24 cellular contexts compared by ENCODE assay signal in the genomic region with DNA sequence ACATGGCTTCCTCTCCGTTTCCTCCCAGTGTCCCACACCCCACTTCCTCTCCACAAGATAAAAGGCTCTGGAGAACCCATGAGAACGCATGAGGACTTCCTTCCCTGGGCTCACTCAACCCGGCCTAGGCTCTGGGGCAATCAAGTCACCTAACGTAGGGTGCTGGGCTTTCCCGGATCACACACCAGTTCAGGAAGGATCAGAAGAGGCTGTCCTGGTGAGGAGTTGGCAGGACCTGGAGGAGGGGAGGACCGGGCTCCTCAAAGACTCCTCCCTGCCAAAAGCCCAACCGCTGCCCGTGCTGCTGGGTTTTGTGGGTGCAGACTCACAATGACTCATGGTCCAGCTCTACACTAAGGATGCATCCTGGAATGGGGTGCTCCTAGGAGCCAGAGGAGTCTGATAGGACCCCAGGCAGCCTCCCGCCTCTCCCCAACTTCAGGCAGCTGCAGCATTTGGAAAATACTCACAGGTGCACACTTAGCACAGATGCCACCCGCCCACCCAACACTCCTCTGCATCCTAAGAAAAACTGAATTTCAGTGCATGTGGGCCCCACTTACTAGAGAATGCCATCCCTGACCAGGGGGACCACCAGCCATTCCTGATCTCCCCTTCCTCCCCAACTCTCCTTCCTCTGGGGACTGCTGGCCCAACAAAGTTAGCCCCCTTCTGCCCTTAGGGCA. TPM values are rescaled to one million over a fixed set of nuclear protein-coding genes. Genes with fewer than 3 reads are reported as not detected.
A peak's percentile ranks its signal among the peaks of the same experiment; 100 is the strongest.
DNase-seq lines count a peak whose midpoint lies in the region; ATAC-seq and TF ChIP-seq lines count a peak whose summit lies in the region.
"Had no signal": no experiment of that assay in that cellular context is flagged by ENCODE, and none has a peak within 500 bp of the region (broad histone marks: within the 10 kb centered on the region; RNA-seq: fewer than 3 reads in every experiment).

No MANE protein-coding gene starts in this region.

- no peaks in the 10 kb centered on the region for H3K79me2 ChIP-seq in GM23248 (ENCODE audit: insufficient read depth)

- peak; percentile 26 for DNase-seq in SKM-1 treated with dmso at 0.1 percent for 144 hours (lab: John Stamatoyannopoulos, UW; ENCODE audit: unreplicated experiment)
- no peak for DNase-seq in SKM-1 (lab: John Stamatoyannopoulos, UW; ENCODE audit: unreplicated experiment)
- peak; percentile 34 for DNase-seq in GM23248
- DNase-seq in RKO (ENCODE audit: low spot score): peak; percentile 39
- peak; percentile 5 for DNase-seq in fibroblast of peridontal ligament (ENCODE audit: extremely low read depth)
- DNase-seq in endodermal cell: no peak
- DNase-seq: activated effector memory CD4-positive, alpha-beta T cell treated with anti-CD3 and anti-CD28 coated beads, Interleukin-2, amount 50 U/mL, for 16 hours; aorta; cortex of kidney; DMS53; lower lobe of right lung; naive B cell; NCI-H1694; NCI-H446 treated with DMSO at 0.1 percent for 48 hours; small intestine; trophoblast cell had no signal

- no peak overlapping the region for H3K27ac ChIP-seq in GM23248
- no peak overlapping the region for H3K27ac ChIP-seq in endodermal cell (ENCODE audit: low read depth, low read length)
- H3K27ac ChIP-seq: KMS-11, lower lobe of right lung, SJSA1, VCaP had no signal

- H3K9me3 ChIP-seq in GM23248 (ENCODE audit: low read depth) (no peaks in the 10 kb centered on the region), endodermal cell (ENCODE audit: control insufficient read depth, low read length) (no peaks in the 10 kb centered on the region)
- H3K9me3 ChIP-seq: lower lobe of right lung, SJSA1 had no signal

- no peak overlapping the region for H3K9ac ChIP-seq in GM23248
- H3K9ac ChIP-seq in endodermal cell (ENCODE audit: extremely low read depth, low read length, poor library complexity, severe bottlenecking): no peak overlapping the region
- H3K9ac ChIP-seq: KMS-11 had no signal

- no peaks in the 10 kb centered on the region for H3F3A ChIP-seq in GM23248 (ENCODE audit: insufficient read depth)

- H3K4me1 Mint-ChIP-seq in endodermal cell: peaks cover 12% of the 10 kb centered on the region

- H3K9me3 Mint-ChIP-seq in endodermal cell: no peaks in the 10 kb centered on the region

- no peaks in the 10 kb centered on the region for H3K9me2 ChIP-seq in GM23248 (ENCODE audit: insufficient read depth)

- no peak for TF ChIP-seq CTCF in endodermal cell (conservative IDR thresholded peaks at IDR 0.05)

- H3K36me3 ChIP-seq in GM23248 (ENCODE audit: low read depth) (no peaks in the 10 kb centered on the region), endodermal cell (ENCODE audit: control insufficient read depth, insufficient read depth, low read length) (no peaks in the 10 kb centered on the region)
- H3K36me3 ChIP-seq: lower lobe of right lung, SJSA1 had no signal

- H3K36me3 Mint-ChIP-seq in endodermal cell (ENCODE audit: low read depth): no peaks in the 10 kb centered on the region
- H3K36me3 Mint-ChIP-seq: CD4-positive, CD25-positive, alpha-beta regulatory T cell; naive B cell had no signal

- no peak overlapping the region for H3K4me3 Mint-ChIP-seq in endodermal cell
- H3K4me3 Mint-ChIP-seq: CD4-positive, CD25-positive, alpha-beta regulatory T cell had no signal

- H3K4me3 ChIP-seq in GM23248 (no peak overlapping the region), endodermal cell (ENCODE audit: low read length) (no peak overlapping the region)
- H3K4me3 ChIP-seq: lower lobe of right lung, SJSA1 had no signal

- H3K27ac Mint-ChIP-seq in endodermal cell: no peak overlapping the region
- H3K27ac Mint-ChIP-seq: CD4-positive, CD25-positive, alpha-beta regulatory T cell had no signal

- H4K20me1 ChIP-seq in GM23248 (ENCODE audit: insufficient read depth): no peaks in the 10 kb centered on the region

- ATAC-seq in HG02884 (IDR thresholded peaks at IDR 0.05; ENCODE audit: unreplicated experiment) (no peak), GM19351 (IDR thresholded peaks at IDR 0.05; ENCODE audit: unreplicated experiment) (no peak)

- H3K4me1 ChIP-seq in GM23248 (ENCODE audit: insufficient read depth) (no peaks in the 10 kb centered on the region), endodermal cell (ENCODE audit: control insufficient read depth, insufficient read depth, low read length) (no peaks in the 10 kb centered on the region)
- H3K4me1 ChIP-seq: lower lobe of right lung, SJSA1 had no signal

- in situ Hi-C loops in GM23248 (cut with MboI): no loop called here

- 45 to 48% methylated on average over 10 of the region's 10 CpGs for WGBS in GM23248 (ENCODE audit: low coverage in 1 of 2, low lambda C conversion rate in 2 of 2, missing lambda C conversion rate in 2 of 2), 2 experiments
- 92 to 100% methylated on average over 6 to 10 of the region's 10 CpGs for WGBS in endodermal cell (ENCODE audit: insufficient coverage in 1 of 2, insufficient read length in 1 of 2), 2 experiments

- H3K4me2 ChIP-seq in GM23248 (ENCODE audit: unreplicated experiment): no peak overlapping the region
- H3K4me2 ChIP-seq: KMS-11 had no signal

- peaks cover 5% of the 10 kb centered on the region for H3K27me3 Mint-ChIP-seq in endodermal cell (ENCODE audit: insufficient read depth)

- H3K27me3 ChIP-seq in GM23248 (replicated peaks; ENCODE audit: insufficient read depth) (0 out of 2 replicates have a peak, but pooled peaks cover 5% of the 10 kb centered on the region), endodermal cell (ENCODE audit: control insufficient read depth, insufficient read depth, low read length, poor library complexity, severe bottlenecking) (no peaks in the 10 kb centered on the region)

- no peak overlapping the region for H2AFZ ChIP-seq in GM23248

RNA-seq across cellular contexts. Expression of gene SLC22A12, which starts 21.1 kb away (rescaled TPM):
- total RNA-seq in GM23248 (2014; rRNA removed; shearing (Covaris generic)): not detected in 2 replicates
- polyA plus RNA-seq in GM23248 (2016; fragmentation: Nextera tagmentation; extraction: Ambion mirVana): not detected in 2 replicates
- not detected for total RNA-seq in endodermal cell
- not detected for polyA plus RNA-seq in endodermal cell (2013, experiment 1 of 2)
- not detected for polyA plus RNA-seq in endodermal cell (2013, experiment 2 of 2)
- total RNA-seq: aorta; CD4-positive, CD25-positive, alpha-beta regulatory T cell; epithelial cell of proximal tubule; glomerular endothelial cell; lower lobe of right lung; SJSA1 had no signal
- polyA plus RNA-seq: aorta; CD4-positive, CD25-positive, alpha-beta regulatory T cell; small intestine had no signal

RNA-seq across cellular contexts. Expression of gene SLC22A11, which starts 56.4 kb away (rescaled TPM):
- not detected in 2 replicates for total RNA-seq in GM23248 (2014; rRNA removed; shearing (Covaris generic))
- not detected in 2 replicates for polyA plus RNA-seq in GM23248 (2016; fragmentation: Nextera tagmentation; extraction: Ambion mirVana)
- total RNA-seq in endodermal cell: not detected
- polyA plus RNA-seq in endodermal cell (2013, experiment 1 of 2): not detected
- not detected for polyA plus RNA-seq in endodermal cell (2013, experiment 2 of 2)
- total RNA-seq: CD4-positive, CD25-positive, alpha-beta regulatory T cell; glomerular endothelial cell; lower lobe of right lung; SJSA1 had no signal
- polyA plus RNA-seq: aorta; CD4-positive, CD25-positive, alpha-beta regulatory T cell had no signal

Comparison
In these comparisons a context has a peak if more than half of its experiments do, and no peak if none do; other contexts are left out.
1. DNase-seq: peak in SKM-1 treated with dmso at 0.1 percent for 144 hours (single experiment), GM23248 (single experiment), RKO (single experiment) and fibroblast of peridontal ligament (single experiment); none in SKM-1 (single experiment) and endodermal cell (single experiment).